12 cellular contexts compared by ENCODE assay signal in the genomic region with DNA sequence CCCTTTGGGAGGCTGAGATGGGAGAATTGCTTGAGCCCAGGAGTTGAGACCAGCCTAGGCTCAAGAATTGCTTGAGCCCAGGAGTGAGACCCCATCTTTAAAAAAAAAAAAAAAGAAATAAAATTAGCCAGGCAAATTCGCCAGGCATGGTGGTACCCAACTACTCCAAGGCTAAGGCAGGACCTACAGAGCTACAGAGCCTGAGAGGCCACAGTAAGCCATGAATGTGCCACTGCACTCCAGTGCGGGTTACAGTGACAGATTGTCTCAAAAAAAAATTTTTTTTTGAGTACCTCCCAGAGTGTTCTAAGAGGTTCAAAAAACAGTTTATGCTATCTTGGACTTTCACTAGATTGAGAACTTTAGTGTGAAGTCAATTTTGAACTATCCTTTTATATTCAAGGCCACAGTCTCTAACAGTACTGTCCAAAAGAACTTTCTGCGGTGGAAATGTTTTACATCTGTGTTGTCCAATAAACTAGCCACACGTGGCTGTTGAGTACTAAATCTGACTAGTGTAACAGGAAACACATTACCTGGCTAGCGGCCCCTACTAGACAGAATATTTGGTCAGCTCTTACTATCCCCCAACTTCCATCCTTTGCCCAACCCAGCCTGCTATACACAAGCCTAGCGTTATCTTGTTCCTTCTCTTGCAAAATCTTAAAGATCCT. TPM values are rescaled to one million over a fixed set of nuclear protein-coding genes. Genes with fewer than 3 reads are reported as not detected.
DNase-seq lines count a peak whose midpoint lies in the region; ATAC-seq and TF ChIP-seq lines count a peak whose summit lies in the region.
"Had no signal": no experiment of that assay in that cellular context is flagged by ENCODE, and none has a peak within 500 bp of the region (broad histone marks: within the 10 kb centered on the region; RNA-seq: fewer than 3 reads in every experiment).

No MANE protein-coding gene starts in this region.

- WGBS in hepatocyte (ENCODE audit: low lambda C conversion rate, missing lambda C conversion rate): 94% methylated on average over 6 of the region's 6 CpGs

- H3K36me3 Mint-ChIP-seq in stimulated activated naive CD8-positive, alpha-beta T cell treated with anti-CD3 and anti-CD28 coated beads, Interleukin-15, Interleukin-2, amounts not matched to agents 100 ng/mL and 50 ng/mL, for 24 hours (ENCODE audit: low read depth): peaks cover 62% of the 10 kb centered on the region

- no peak overlapping the region for H3K27ac ChIP-seq in hepatocyte
- H3K27ac ChIP-seq: spleen had no signal

- H2AFZ ChIP-seq in hepatocyte: no peak overlapping the region

- peak overlapping the region; percentile 97 for H3K27ac Mint-ChIP-seq in stimulated activated naive CD8-positive, alpha-beta T cell treated with anti-CD3 and anti-CD28 coated beads, Interleukin-15, Interleukin-2, amounts not matched to agents 100 ng/mL and 50 ng/mL, for 24 hours

- peak overlapping the region; percentile 98 for H3K4me3 Mint-ChIP-seq in stimulated activated naive CD8-positive, alpha-beta T cell treated with anti-CD3 and anti-CD28 coated beads, Interleukin-15, Interleukin-2, amounts not matched to agents 100 ng/mL and 50 ng/mL, for 24 hours
- H3K4me3 Mint-ChIP-seq: CD14-positive monocyte had no signal

- H3K27me3 Mint-ChIP-seq in stimulated activated naive CD8-positive, alpha-beta T cell treated with anti-CD3 and anti-CD28 coated beads, Interleukin-15, Interleukin-2, amounts not matched to agents 100 ng/mL and 50 ng/mL, for 24 hours: no peaks in the 10 kb centered on the region

- no peak for ATAC-seq in stimulated activated naive CD8-positive, alpha-beta T cell treated with anti-CD3 and anti-CD28 coated beads, Interleukin-15, Interleukin-2, amounts not matched to agents 100 U/mL and 50 U/mL, for 24 hours

- H3K79me2 ChIP-seq in hepatocyte: peaks cover 50% of the 10 kb centered on the region

- H3K36me3 ChIP-seq in hepatocyte (replicated peaks; ENCODE audit: insufficient read depth, low read depth): no peaks in the 10 kb centered on the region

- H4K20me1 ChIP-seq in hepatocyte (ENCODE audit: insufficient read depth, poor library complexity, severe bottlenecking): peaks cover 21% of the 10 kb centered on the region

- TF ChIP-seq CTCF in WI38 (IDR thresholded peaks at IDR 0.05; ENCODE audit: low read depth, low read length) (no peak), hepatocyte (IDR thresholded peaks at IDR 0.05; ENCODE audit: poor library complexity) (no peak)

- H3K4me1 ChIP-seq in hepatocyte (ENCODE audit: insufficient read depth): peaks cover 11% of the 10 kb centered on the region

- H3K27me3 ChIP-seq in hepatocyte: no peaks in the 10 kb centered on the region
- H3K27me3 ChIP-seq: spleen had no signal

- no peaks in the 10 kb centered on the region for H3K9me3 Mint-ChIP-seq in stimulated activated naive CD8-positive, alpha-beta T cell treated with anti-CD3 and anti-CD28 coated beads, Interleukin-15, Interleukin-2, amounts not matched to agents 100 ng/mL and 50 ng/mL, for 24 hours

- H3K4me3 ChIP-seq in WI38 (ENCODE audit: low read depth, low read length) (peak overlapping the region; percentile 9; the same call in 1 of the 2 replicates), hepatocyte (no peak overlapping the region)

- peak overlapping the region; percentile 86 for H3K4me2 ChIP-seq in hepatocyte

- no peak for DNase-seq in stimulated activated naive CD8-positive, alpha-beta T cell treated with anti-CD3 and anti-CD28 coated beads, Interleukin-15, Interleukin-2, amounts not matched to agents 100 U/mL and 50 U/mL, for 24 hours
- DNase-seq in hepatocyte (ENCODE audit: low spot score) (no peak), NCI-H510A (lab: John Stamatoyannopoulos, UW) (no peak), cerebellar nuclear complex (lab: John Stamatoyannopoulos, UW) (no peak), NCI-H69 (lab: John Stamatoyannopoulos, UW) (no peak)
- DNase-seq in activated CD4-positive, CD25-positive, alpha-beta regulatory T cell (lab: John Stamatoyannopoulos, UW): no peak
- DNase-seq: activated effector memory CD4-positive, alpha-beta T cell treated with anti-CD3 and anti-CD28 coated beads, Interleukin-2, amount 50 U/mL, for 16 hours; NCI-H2081; spleen had no signal

- H3K4me1 Mint-ChIP-seq in stimulated activated naive CD8-positive, alpha-beta T cell treated with anti-CD3 and anti-CD28 coated beads, Interleukin-15, Interleukin-2, amounts not matched to agents 100 ng/mL and 50 ng/mL, for 24 hours (ENCODE audit: low read depth): peaks cover 33% of the 10 kb centered on the region

- H3K9me2 ChIP-seq in hepatocyte (replicated peaks; ENCODE audit: insufficient read depth): no peaks in the 10 kb centered on the region

- no peaks in the 10 kb centered on the region for H3K9me3 ChIP-seq in hepatocyte (ENCODE audit: low read depth)
- H3K9me3 ChIP-seq: spleen had no signal

RNA-seq across cellular contexts. Expression of gene RPL36AL, which starts 2.4 kb away (rescaled TPM):
- total RNA-seq in hepatocyte: 175 and 208 TPM in 2 replicates
- 277 TPM in 2 replicates for polyA plus RNA-seq in hepatocyte

RNA-seq across cellular contexts. Expression of gene MGAT2, which starts 2.6 kb away (rescaled TPM):
- total RNA-seq in hepatocyte: 74.9 and 81.3 TPM in 2 replicates
- 39.4 and 53.5 TPM in 2 replicates for polyA plus RNA-seq in hepatocyte

RNA-seq across cellular contexts. Expression of gene DNAAF2, which starts 17.1 kb away (rescaled TPM):
- 16.7 and 19.8 TPM in 2 replicates for total RNA-seq in hepatocyte
- 17.6 and 20.6 TPM in 2 replicates for polyA plus RNA-seq in hepatocyte

RNA-seq across cellular contexts. Expression of gene LRR1, which starts 19.2 kb away (rescaled TPM):
- total RNA-seq in hepatocyte: 10.1 and 15.4 TPM in 2 replicates
- 10.6 and 14.8 TPM in 2 replicates for polyA plus RNA-seq in hepatocyte

RNA-seq across cellular contexts. Expression of gene RPS29, which starts 31.8 kb away (rescaled TPM):
- 3,841 and 4,104 TPM in 2 replicates for total RNA-seq in hepatocyte
- 875 and 983 TPM in 2 replicates for polyA plus RNA-seq in hepatocyte
